ENCODE assay signal across 10 cellular contexts in the genomic region with DNA sequence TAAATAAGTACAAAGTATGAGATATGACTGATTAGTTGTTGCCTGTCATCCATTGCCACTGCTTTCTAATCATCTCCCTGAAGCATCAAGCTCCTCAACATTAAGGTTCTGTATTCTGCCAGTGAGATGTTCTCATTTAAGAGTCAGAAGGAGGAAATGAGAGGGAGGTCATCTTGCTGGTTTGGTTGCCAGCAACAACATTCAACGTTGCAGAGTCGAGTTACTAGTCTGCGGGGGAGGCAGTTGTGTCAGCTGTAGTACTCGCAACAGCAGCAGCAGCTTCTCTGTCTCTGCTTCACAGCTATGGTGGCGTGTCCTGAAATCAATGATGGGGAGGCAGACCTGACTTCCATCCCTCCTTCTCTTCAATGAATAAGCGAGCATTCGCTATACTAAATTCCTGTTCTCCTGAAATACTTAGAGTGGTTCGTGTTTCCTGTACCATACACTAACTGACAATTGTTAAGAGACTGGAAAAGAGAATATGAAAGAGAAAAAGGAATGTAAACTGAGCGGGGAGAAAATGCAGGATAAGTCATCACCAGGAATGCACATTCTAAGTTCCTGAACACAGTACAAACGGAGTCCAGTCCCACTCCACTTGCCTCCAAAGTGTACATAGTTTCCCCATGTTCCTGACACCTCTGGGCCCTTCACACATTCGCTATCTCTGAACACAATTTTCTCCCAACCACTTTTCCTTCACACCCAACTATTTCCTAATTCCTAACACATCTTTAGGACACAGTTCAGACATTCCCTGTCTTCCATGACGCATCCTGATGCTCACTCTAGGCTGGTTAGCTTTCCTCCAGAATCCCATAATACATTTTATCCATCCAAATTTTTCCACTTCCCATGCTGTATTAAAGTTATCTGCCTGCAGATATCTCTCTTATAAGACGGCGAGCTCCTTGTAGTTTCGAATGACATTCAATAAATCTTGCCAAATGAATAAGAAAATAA.
DNase-seq lines count a peak whose midpoint lies in the region; ATAC-seq and TF ChIP-seq lines count a peak whose summit lies in the region.
"Had no signal": no experiment of that assay in that cellular context is flagged by ENCODE, and none has a peak within 500 bp of the region (broad histone marks: within the 10 kb centered on the region; RNA-seq: fewer than 3 reads in every experiment).

No MANE protein-coding gene starts in this region.

- TF ChIP-seq CTCF in AG09319 (IDR thresholded peaks at IDR 0.05; ENCODE audit: low read depth, low read length): no peak

- POLR2A ChIA-PET in HEK293T (lab: Yijun Ruan, JAX): interaction anchor here (1.4 kb wide), 1 partner anchor 9 kb away, joined by 5 read pairs; no protein-coding TSS in a partner anchor

- CTCF ChIA-PET in HEK293T (lab: Yijun Ruan, JAX): no interaction called here

- in situ Hi-C loops in ACHN (cut with HindIII; ENCODE audit: low pct_ligation_motif_present, low pct_unique_long_range_greater_than_20kb, low sequenced_read_pairs): no loop called here

- peak; percentile 30 for DNase-seq in AG09319 (ENCODE audit: extremely low read depth, low read depth)
- peak; percentile 54 for DNase-seq in HEK293T (ENCODE audit: extremely low spot score)
- peak; percentile 76 for DNase-seq in astrocyte of the hippocampus (ENCODE audit: low read depth, low spot score)
- DNase-seq in kidney tubule cell (ENCODE audit: low spot score): peak; percentile 8
- DNase-seq in NCI-H526 treated with DMSO at 0.1 percent for 48 hours (lab: John Stamatoyannopoulos, UW): no peak
- no peak for DNase-seq in foreskin melanocyte
- DNase-seq in ACHN: no peak
- DNase-seq: activated CD4-positive, alpha-beta T cell treated with anti-CD3 and anti-CD28 coated beads for 4 hours; NCI-H187 treated with DMSO at 0.1 percent for 48 hours had no signal

- no peak for ATAC-seq in GM18867 (IDR thresholded peaks at IDR 0.05; ENCODE audit: unreplicated experiment)

TF ChIP-seq in HEK293T, 16 proteins besides CTCF, POLR2A, EP300 and RAD21:
- TF ChIP-seq FOXM1 (IDR thresholded peaks at IDR 0.05; ENCODE audit: borderline replicate concordance) (no peak), FOXK2 (IDR thresholded peaks at IDR 0.05) (no peak), FOXA1 (IDR thresholded peaks at IDR 0.05) (no peak), PKNOX1 (IDR thresholded peaks at IDR 0.05) (no peak), HDGF (IDR thresholded peaks at IDR 0.05; ENCODE audit: borderline replicate concordance) (no peak), SUZ12 (IDR thresholded peaks at IDR 0.05) (no peak), TARDBP (IDR thresholded peaks at IDR 0.05) (no peak), CTBP1 (IDR thresholded peaks at IDR 0.05; ENCODE audit: borderline replicate concordance) (no peak), BHLHE40 (IDR thresholded peaks at IDR 0.05; ENCODE audit: borderline replicate concordance) (no peak), NFRKB (IDR thresholded peaks at IDR 0.05) (no peak), ELF4 (IDR thresholded peaks at IDR 0.05) (no peak), ZNF384 (IDR thresholded peaks at IDR 0.05) (no peak), L3MBTL2 (conservative IDR thresholded peaks at IDR 0.05) (no peak), LEF1 (IDR thresholded peaks at IDR 0.05; ENCODE audit: borderline replicate concordance) (no peak), SP1 (IDR thresholded peaks at IDR 0.05) (no peak), ARNT (IDR thresholded peaks at IDR 0.05) (no peak)

Comparison
In these comparisons a context has a peak if more than half of its experiments do, and no peak if none do; other contexts are left out.
1. DNase-seq: peak in AG09319 (single experiment), HEK293T (single experiment), astrocyte of the hippocampus (single experiment) and kidney tubule cell (single experiment); none in NCI-H526 treated with DMSO at 0.1 percent for 48 hours (single experiment), foreskin melanocyte (single experiment) and ACHN (single experiment).